1 cellular context compared by ENCODE assay signal in the genomic region with DNA sequence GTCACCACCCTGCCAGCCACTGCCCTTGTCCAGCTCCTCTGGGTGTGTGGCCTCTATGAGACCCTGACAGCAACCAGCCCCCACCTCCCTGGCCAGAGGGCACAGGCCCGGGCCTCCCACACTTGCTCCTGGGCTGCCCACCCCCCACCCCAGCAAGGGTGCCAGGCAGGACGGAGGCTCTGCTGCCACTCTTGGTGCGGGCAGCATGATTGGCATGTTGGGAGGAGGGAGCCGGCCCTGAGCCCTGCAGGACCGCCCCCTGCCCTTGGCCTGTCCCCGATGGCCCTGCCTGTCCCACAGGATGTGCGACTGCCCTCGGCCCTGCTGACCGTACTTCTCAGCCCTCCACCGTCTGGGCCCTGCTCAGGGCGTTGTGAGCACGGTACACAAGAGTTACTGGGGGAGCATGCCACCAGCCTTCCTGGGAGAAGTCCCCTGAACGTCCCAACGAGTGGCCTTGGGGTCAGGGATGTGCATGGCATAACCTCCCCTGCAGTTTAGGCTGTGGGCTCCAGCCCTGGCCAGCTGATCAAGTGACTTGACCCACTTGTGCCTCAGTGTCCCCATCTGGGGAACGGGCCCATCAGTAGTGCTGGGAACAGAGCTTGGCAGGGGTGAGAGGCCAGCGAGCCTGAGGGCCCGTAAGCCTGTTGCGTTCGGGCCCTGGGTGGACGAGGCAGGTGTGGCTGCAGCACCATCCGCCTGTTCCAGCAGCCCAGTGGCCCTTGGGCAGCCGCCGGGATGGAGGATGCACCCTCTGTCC.
TF ChIP-seq lines count a peak whose summit lies in the region.

No MANE protein-coding gene starts in this region.

TF ChIP-seq in HepG2, 621 proteins besides CTCF, POLR2A, EP300 and RAD21:
- no peak for TF ChIP-seq ATAD3A (CRISPR knock-in tag; IDR thresholded peaks at IDR 0.05)
- TF ChIP-seq ZNF850 (CRISPR knock-in tag; conservative IDR thresholded peaks at IDR 0.05), result no peak
- no peak for TF ChIP-seq PLRG1 (conservative IDR thresholded peaks at IDR 0.05)
- TF ChIP-seq, protein P1, sequence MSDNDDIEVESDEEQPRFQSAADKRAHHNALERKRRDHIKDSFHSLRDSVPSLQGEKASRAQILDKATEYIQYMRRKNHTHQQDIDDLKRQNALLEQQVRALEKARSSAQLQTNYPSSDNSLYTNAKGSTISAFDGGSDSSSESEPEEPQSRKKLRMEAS (IDR thresholded peaks at IDR 0.05), result peak; percentile 15; the same call in 1 of the 2 replicates
- TF ChIP-seq NR2F6 (IDR thresholded peaks at IDR 0.05), result no peak
- peak; percentile 35; the same call in 1 of the 2 replicates for TF ChIP-seq NR2F6 (CRISPR knock-in tag; IDR thresholded peaks at IDR 0.05)
- TF ChIP-seq ZNF460 (CRISPR knock-in tag; IDR thresholded peaks at IDR 0.05; ENCODE audit: borderline replicate concordance), result no peak
- TF ChIP-seq BORCS8-MEF2B (CRISPR knock-in tag; IDR thresholded peaks at IDR 0.05), result no peak
- peak; percentile 72; the same call in 1 of the 2 replicates for TF ChIP-seq SP5 (CRISPR knock-in tag; IDR thresholded peaks at IDR 0.05; ENCODE audit: borderline replicate concordance, low read depth)
- no peak for TF ChIP-seq ESRRA (CRISPR knock-in tag; IDR thresholded peaks at IDR 0.05; ENCODE audit: low read depth)
- TF ChIP-seq, protein P2, sequence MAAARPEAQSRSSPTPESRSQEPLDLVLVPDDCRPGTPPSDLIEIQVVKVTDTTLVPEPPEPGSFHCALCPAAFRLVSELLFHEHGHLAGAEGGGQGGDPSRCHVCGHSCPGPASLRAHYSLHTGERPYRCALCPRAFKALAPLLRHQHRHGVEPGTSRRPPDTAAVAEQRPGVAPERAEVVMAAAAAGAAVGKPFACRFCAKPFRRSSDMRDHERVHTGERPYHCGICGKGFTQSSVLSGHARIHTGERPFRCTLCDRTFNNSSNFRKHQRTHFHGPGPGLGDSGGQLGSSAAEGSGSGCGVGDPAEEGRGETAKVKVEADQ (CRISPR knock-in tag; IDR thresholded peaks at IDR 0.05; ENCODE audit: borderline replicate concordance), result no peak
- peak; percentile 51; the same call in 1 of the 2 replicates for TF ChIP-seq GABPB1 (CRISPR knock-in tag; IDR thresholded peaks at IDR 0.05)
- peak; percentile 62; the same call in 1 of the 2 replicates for TF ChIP-seq ZMYM3 (CRISPR knock-in tag; IDR thresholded peaks at IDR 0.05)
- TF ChIP-seq ZNF629 (CRISPR knock-in tag; conservative IDR thresholded peaks at IDR 0.05), result peak; percentile 83
- no peak for TF ChIP-seq PRPF4 (IDR thresholded peaks at IDR 0.05; ENCODE audit: low read depth, low read length, poor library complexity, severe bottlenecking)
- TF ChIP-seq, protein P3, sequence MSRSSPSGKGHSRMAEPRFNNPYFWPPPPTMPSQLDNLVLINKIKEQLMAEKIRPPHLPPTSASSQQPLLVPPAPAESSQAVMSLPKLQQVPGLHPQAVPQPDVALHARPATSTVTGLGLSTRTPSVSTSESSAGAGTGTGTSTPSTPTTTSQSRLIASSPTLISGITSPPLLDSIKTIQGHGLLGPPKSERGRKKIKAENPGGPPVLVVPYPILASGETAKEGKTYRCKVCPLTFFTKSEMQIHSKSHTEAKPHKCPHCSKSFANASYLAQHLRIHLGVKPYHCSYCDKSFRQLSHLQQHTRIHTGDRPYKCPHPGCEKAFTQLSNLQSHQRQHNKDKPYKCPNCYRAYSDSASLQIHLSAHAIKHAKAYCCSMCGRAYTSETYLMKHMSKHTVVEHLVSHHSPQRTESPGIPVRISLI (CRISPR knock-in tag; IDR thresholded peaks at IDR 0.05; ENCODE audit: borderline replicate concordance), result no peak
- TF ChIP-seq, protein P4, sequence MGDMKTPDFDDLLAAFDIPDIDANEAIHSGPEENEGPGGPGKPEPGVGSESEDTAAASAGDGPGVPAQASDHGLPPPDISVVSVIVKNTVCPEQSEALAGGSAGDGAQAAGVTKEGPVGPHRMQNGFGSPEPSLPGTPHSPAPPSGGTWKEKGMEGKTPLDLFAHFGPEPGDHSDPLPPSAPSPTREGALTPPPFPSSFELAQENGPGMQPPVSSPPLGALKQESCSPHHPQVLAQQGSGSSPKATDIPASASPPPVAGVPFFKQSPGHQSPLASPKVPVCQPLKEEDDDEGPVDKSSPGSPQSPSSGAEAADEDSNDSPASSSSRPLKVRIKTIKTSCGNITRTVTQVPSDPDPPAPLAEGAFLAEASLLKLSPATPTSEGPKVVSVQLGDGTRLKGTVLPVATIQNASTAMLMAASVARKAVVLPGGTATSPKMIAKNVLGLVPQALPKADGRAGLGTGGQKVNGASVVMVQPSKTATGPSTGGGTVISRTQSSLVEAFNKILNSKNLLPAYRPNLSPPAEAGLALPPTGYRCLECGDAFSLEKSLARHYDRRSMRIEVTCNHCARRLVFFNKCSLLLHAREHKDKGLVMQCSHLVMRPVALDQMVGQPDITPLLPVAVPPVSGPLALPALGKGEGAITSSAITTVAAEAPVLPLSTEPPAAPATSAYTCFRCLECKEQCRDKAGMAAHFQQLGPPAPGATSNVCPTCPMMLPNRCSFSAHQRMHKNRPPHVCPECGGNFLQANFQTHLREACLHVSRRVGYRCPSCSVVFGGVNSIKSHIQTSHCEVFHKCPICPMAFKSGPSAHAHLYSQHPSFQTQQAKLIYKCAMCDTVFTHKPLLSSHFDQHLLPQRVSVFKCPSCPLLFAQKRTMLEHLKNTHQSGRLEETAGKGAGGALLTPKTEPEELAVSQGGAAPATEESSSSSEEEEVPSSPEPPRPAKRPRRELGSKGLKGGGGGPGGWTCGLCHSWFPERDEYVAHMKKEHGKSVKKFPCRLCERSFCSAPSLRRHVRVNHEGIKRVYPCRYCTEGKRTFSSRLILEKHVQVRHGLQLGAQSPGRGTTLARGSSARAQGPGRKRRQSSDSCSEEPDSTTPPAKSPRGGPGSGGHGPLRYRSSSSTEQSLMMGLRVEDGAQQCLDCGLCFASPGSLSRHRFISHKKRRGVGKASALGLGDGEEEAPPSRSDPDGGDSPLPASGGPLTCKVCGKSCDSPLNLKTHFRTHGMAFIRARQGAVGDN (CRISPR knock-in tag; IDR thresholded peaks at IDR 0.05), result peak; percentile 54
- TF ChIP-seq ZFP62 (CRISPR knock-in tag; IDR thresholded peaks at IDR 0.05), result no peak
- TF ChIP-seq HDAC2 (CRISPR knock-in tag; IDR thresholded peaks at IDR 0.05), result 0 out of 2 replicates have a peak, but pooled peaks have one; percentile 30
- TF ChIP-seq ZNF788 (CRISPR knock-in tag; IDR thresholded peaks at IDR 0.05; ENCODE audit: borderline replicate concordance), result no peak
- peak; percentile 70 for TF ChIP-seq ZFX (CRISPR knock-in tag; IDR thresholded peaks at IDR 0.05; ENCODE audit: low read depth)
- TF ChIP-seq ETV5 (CRISPR knock-in tag; IDR thresholded peaks at IDR 0.05; ENCODE audit: borderline replicate concordance), result peak; percentile 33; the same call in 1 of the 2 replicates
- TF ChIP-seq GABPA (IDR thresholded peaks at IDR 0.05; ENCODE audit: low read depth, low read length), result no peak
- peak; percentile 33; the same call in 1 of the 2 replicates for TF ChIP-seq GABPA (CRISPR knock-in tag; IDR thresholded peaks at IDR 0.05; ENCODE audit: low read depth)
- no peak for TF ChIP-seq PAWR (CRISPR knock-in tag; IDR thresholded peaks at IDR 0.05; ENCODE audit: borderline replicate concordance)
- TF ChIP-seq, protein P5, sequence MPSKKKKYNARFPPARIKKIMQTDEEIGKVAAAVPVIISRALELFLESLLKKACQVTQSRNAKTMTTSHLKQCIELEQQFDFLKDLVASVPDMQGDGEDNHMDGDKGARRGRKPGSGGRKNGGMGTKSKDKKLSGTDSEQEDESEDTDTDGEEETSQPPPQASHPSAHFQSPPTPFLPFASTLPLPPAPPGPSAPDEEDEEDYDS (CRISPR knock-in tag; IDR thresholded peaks at IDR 0.05), result no peak
- peak; percentile 53 for TF ChIP-seq SAP130 (CRISPR knock-in tag; IDR thresholded peaks at IDR 0.05; ENCODE audit: low read depth)
- no peak for TF ChIP-seq TSC22D2 (CRISPR knock-in tag; IDR thresholded peaks at IDR 0.05; ENCODE audit: borderline replicate concordance)
- TF ChIP-seq, protein P6, sequence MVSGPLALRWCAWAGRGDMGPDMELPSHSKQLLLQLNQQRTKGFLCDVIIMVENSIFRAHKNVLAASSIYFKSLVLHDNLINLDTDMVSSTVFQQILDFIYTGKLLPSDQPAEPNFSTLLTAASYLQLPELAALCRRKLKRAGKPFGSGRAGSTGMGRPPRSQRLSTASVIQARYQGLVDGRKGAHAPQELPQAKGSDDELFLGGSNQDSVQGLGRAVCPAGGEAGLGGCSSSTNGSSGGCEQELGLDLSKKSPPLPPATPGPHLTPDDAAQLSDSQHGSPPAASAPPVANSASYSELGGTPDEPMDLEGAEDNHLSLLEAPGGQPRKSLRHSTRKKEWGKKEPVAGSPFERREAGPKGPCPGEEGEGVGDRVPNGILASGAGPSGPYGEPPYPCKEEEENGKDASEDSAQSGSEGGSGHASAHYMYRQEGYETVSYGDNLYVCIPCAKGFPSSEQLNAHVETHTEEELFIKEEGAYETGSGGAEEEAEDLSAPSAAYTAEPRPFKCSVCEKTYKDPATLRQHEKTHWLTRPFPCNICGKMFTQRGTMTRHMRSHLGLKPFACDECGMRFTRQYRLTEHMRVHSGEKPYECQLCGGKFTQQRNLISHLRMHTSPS (CRISPR knock-in tag; IDR thresholded peaks at IDR 0.05; ENCODE audit: low read depth), result peak; percentile 23; the same call in 1 of the 2 replicates
- 0 out of 2 replicates have a peak, but pooled peaks have one; percentile 20 for TF ChIP-seq HDAC1 (CRISPR knock-in tag; IDR thresholded peaks at IDR 0.05)
- peak; percentile 19 for TF ChIP-seq HNRNPLL (IDR thresholded peaks at IDR 0.05; ENCODE audit: low read depth, low read length, poor library complexity, severe bottlenecking)
- TF ChIP-seq HNRNPL (IDR thresholded peaks at IDR 0.05; ENCODE audit: low read depth, low read length), result peak; percentile 88
TF ChIP-seq in HepG2: peak in this region for 16.
